In genomic region chr12:6764011-6764828, GRCh38 we compare ENCODE assay signal across 1 cellular context.
TF ChIP-seq lines count a peak whose summit lies in the region.

No MANE protein-coding gene starts in this region.

TF ChIP-seq in HepG2, 621 proteins besides CTCF, POLR2A, EP300 and RAD21 (continues in another document):
- TF ChIP-seq SP4 (CRISPR knock-in tag; IDR thresholded peaks at IDR 0.05) (peak; percentile 58; the same call in 1 of the 2 replicates), ZNF674 (CRISPR knock-in tag; IDR thresholded peaks at IDR 0.05; ENCODE audit: low read depth) (no peak), CHD4 (IDR thresholded peaks at IDR 0.05; ENCODE audit: borderline replicate concordance, low read length) (no peak), RFX5 (IDR thresholded peaks at IDR 0.05; ENCODE audit: low read depth, low read length) (peak; percentile 100), ZNF780A (CRISPR knock-in tag; IDR thresholded peaks at IDR 0.05) (no peak), HIVEP1 (CRISPR knock-in tag; IDR thresholded peaks at IDR 0.05) (0 out of 2 replicates have a peak, but pooled peaks have one; percentile 29), PCBP2 (optimal IDR thresholded peaks at IDR 0.05; ENCODE audit: low read depth, low read length, poor library complexity, severe bottlenecking) (peak; percentile 65), RFXANK (CRISPR knock-in tag; IDR thresholded peaks at IDR 0.05) (peak; percentile 99), ZNF777 (CRISPR knock-in tag; IDR thresholded peaks at IDR 0.05) (no peak), RFX3 (CRISPR knock-in tag; IDR thresholded peaks at IDR 0.05) (peak; percentile 80), MYC (CRISPR knock-in tag; IDR thresholded peaks at IDR 0.05; ENCODE audit: borderline replicate concordance) (peak; percentile 48; the same call in 1 of the 2 replicates), GMEB1 (CRISPR knock-in tag; IDR thresholded peaks at IDR 0.05; ENCODE audit: borderline replicate concordance) (no peak), SNAPC2 (CRISPR knock-in tag; IDR thresholded peaks at IDR 0.05) (0 out of 2 replicates have a peak, but pooled peaks have one; percentile 3), PCBP1 (IDR thresholded peaks at IDR 0.05; ENCODE audit: borderline replicate concordance, low read depth, low read length) (0 out of 2 replicates have a peak, but pooled peaks have one; percentile 55), PHF21A (CRISPR knock-in tag; IDR thresholded peaks at IDR 0.05) (0 out of 2 replicates have a peak, but pooled peaks have one; percentile 55), FOXK2 (IDR thresholded peaks at IDR 0.05) (0 out of 2 replicates have a peak, but pooled peaks have one; percentile 38), ZBTB7A (CRISPR knock-in tag; IDR thresholded peaks at IDR 0.05) (0 out of 2 replicates have a peak, but pooled peaks have one; percentile 42), NBN (conservative IDR thresholded peaks at IDR 0.05) (no peak), SP1 (IDR thresholded peaks at IDR 0.05) (no peak), SP1 (CRISPR knock-in tag; IDR thresholded peaks at IDR 0.05) (peak; percentile 6; the same call in 1 of the 2 replicates), PAXIP1 (CRISPR knock-in tag; conservative IDR thresholded peaks at IDR 0.05) (peak; percentile 29; the same call in 1 of the 2 replicates), ZBTB7B (CRISPR knock-in tag; IDR thresholded peaks at IDR 0.05) (peak; percentile 86), YEATS4 (CRISPR knock-in tag; IDR thresholded peaks at IDR 0.05; ENCODE audit: borderline replicate concordance) (0 out of 2 replicates have a peak, but pooled peaks have one; percentile 22), POGK (CRISPR knock-in tag; conservative IDR thresholded peaks at IDR 0.05) (peak; percentile 22; the same call in 1 of the 2 replicates), MXI1 (IDR thresholded peaks at IDR 0.05; ENCODE audit: borderline replicate concordance, low read depth, low read length) (peak; percentile 58; the same call in 1 of the 3 replicates), ZNF33A (CRISPR knock-in tag; IDR thresholded peaks at IDR 0.05; ENCODE audit: borderline replicate concordance) (0 out of 2 replicates have a peak, but pooled peaks have one; percentile 50), SRF (IDR thresholded peaks at IDR 0.05; ENCODE audit: low read depth, low read length) (peak; percentile 100), DRAP1 (CRISPR knock-in tag; IDR thresholded peaks at IDR 0.05) (peak; percentile 48; the same call in 1 of the 2 replicates), ZMYM3 (CRISPR knock-in tag; IDR thresholded peaks at IDR 0.05) (no peak), BCL3 (CRISPR knock-in tag; IDR thresholded peaks at IDR 0.05) (0 out of 2 replicates have a peak, but pooled peaks have one; percentile 25), KDM5B (CRISPR knock-in tag; IDR thresholded peaks at IDR 0.05; ENCODE audit: borderline replicate concordance) (peak; percentile 42; the same call in 1 of the 2 replicates), ZNF407 (CRISPR knock-in tag; IDR thresholded peaks at IDR 0.05; ENCODE audit: not compliant biosample characterization) (peak; percentile 41), ZNF816 (CRISPR knock-in tag; IDR thresholded peaks at IDR 0.05; ENCODE audit: borderline replicate concordance) (0 out of 2 replicates have a peak, but pooled peaks have one; percentile 31), NFYC (CRISPR knock-in tag; IDR thresholded peaks at IDR 0.05) (peak; percentile 87), ZNF350 (CRISPR knock-in tag; IDR thresholded peaks at IDR 0.05; ENCODE audit: borderline replicate concordance, low read depth) (0 out of 2 replicates have a peak, but pooled peaks have one; percentile 30), HDAC1 (CRISPR knock-in tag; IDR thresholded peaks at IDR 0.05) (peak; percentile 75), SPEN (CRISPR knock-in tag; IDR thresholded peaks at IDR 0.05; ENCODE audit: low read depth) (no peak; the same call in 1 of the 2 replicates), RFXAP (CRISPR knock-in tag; IDR thresholded peaks at IDR 0.05; ENCODE audit: borderline replicate concordance) (peak; percentile 99), TARDBP (CRISPR knock-in tag; IDR thresholded peaks at IDR 0.05) (0 out of 2 replicates have a peak, but pooled peaks have one; percentile 25), ZNF605 (CRISPR knock-in tag; IDR thresholded peaks at IDR 0.05) (peak; percentile 62; the same call in 1 of the 2 replicates), CREB1 (IDR thresholded peaks at IDR 0.05) (peak; percentile 50; the same call in 1 of the 2 replicates), CREB1 (CRISPR knock-in tag; IDR thresholded peaks at IDR 0.05) (peak; percentile 71; the same call in 1 of the 2 replicates), ZFP36 (IDR thresholded peaks at IDR 0.05; ENCODE audit: borderline replicate concordance, low read depth, low read length, partially characterized antibody) (peak; percentile 87), PATZ1 (CRISPR knock-in tag; IDR thresholded peaks at IDR 0.05) (peak; percentile 74; the same call in 1 of the 2 replicates)
